In genomic region chr16:27404163-27404823, GRCh38 we compare ENCODE assay signal across 15 cellular contexts. TPM values are rescaled to one million over a fixed set of nuclear protein-coding genes. Genes with fewer than 3 reads are reported as not detected.
DNase-seq lines count a peak whose midpoint lies in the region; ATAC-seq, FAIRE-seq and TF ChIP-seq lines count a peak whose summit lies in the region.
"Had no signal": no experiment of that assay in that cellular context is flagged by ENCODE, and none has a peak within 500 bp of the region (broad histone marks: within the 10 kb centered on the region; RNA-seq: fewer than 3 reads in every experiment).

No MANE protein-coding gene starts in this region.

- H3K9me3 Mint-ChIP-seq in natural killer cell, result peaks cover 0 to 3% of the 10 kb centered on the region in 2 donors

- peaks cover 86% of the 10 kb centered on the region for H3K4me1 ChIP-seq in BLaER1

- no peak for FAIRE-seq in GM12892 (lab: Jason Lieb, UNC)
- FAIRE-seq: G401.6 had no signal

- peak overlapping the region; percentile 98 to 99 for H3K27ac Mint-ChIP-seq in natural killer cell

- intact Hi-C loops in natural killer cell (cut with micrococcal nuclease), result loop anchor here (5.0 kb wide), 1 partner anchor 37 kb away; no protein-coding TSS in a partner anchor
- intact Hi-C loops in posterior cingulate gyrus (cut with DNase I), result no loop called here

- H3K4me1 Mint-ChIP-seq in natural killer cell, result peaks cover 85 to 92% of the 10 kb centered on the region in 2 donors

- H3K27me3 Mint-ChIP-seq in natural killer cell (ENCODE audit: low read depth in 2 of 2), result no peaks in the 10 kb centered on the region

- H4K20me1 ChIP-seq in BLaER1, result no peaks in the 10 kb centered on the region

- DNase-seq in GM12892 (ENCODE audit: insufficient read length) (no peak), natural killer cell (no peak), medulla oblongata (ENCODE audit: extremely low spot score) (no peak), GM19238 (ENCODE audit: insufficient read length, low spot score) (no peak), posterior cingulate gyrus (no peak)
- peak; percentile 31 for DNase-seq in activated CD8-positive, alpha-beta memory T cell treated with anti-CD3 and anti-CD28 coated beads, Interleukin-2, amount 50 U/mL, for 4 hours
- DNase-seq: GM23248; mesendoderm; NCI-H1417 treated with DMSO at 0.1 percent for 48 hours; NK-92 treated with Interleukin-12 subunit alpha and Interleukin-12 subunit beta, amount 100 ng/mL, for 24 hours had no signal

- peak; percentile 71 for TF ChIP-seq POLR2A in GM12892 (IDR thresholded peaks at IDR 0.05; ENCODE audit: low read depth, low read length)

- no peaks in the 10 kb centered on the region for H3K36me3 ChIP-seq in BLaER1
- H3K36me3 ChIP-seq: cardiac muscle cell had no signal

- H3K9ac ChIP-seq in BLaER1, result no peak overlapping the region
- H3K9ac ChIP-seq: GM23248 had no signal

- peak overlapping the region; percentile 80 for H3K4me2 ChIP-seq in BLaER1

- H3K27ac ChIP-seq in BLaER1, result 0 out of 2 replicates have a peak overlapping the region, but pooled peaks have one; percentile 70
- H3K27ac ChIP-seq: cardiac muscle cell, epithelial cell of prostate, GM23248 had no signal

- ATAC-seq in natural killer cell (no peak), SK-N-SH treated with all-trans-retinoic acid at 6 μM for 48 hours (no peak)

- H3K4me3 Mint-ChIP-seq in natural killer cell, result peak overlapping the region; percentile 98

- no peaks in the 10 kb centered on the region for H3K27me3 ChIP-seq in BLaER1
- H3K27me3 ChIP-seq: cardiac muscle cell had no signal

- TF ChIP-seq CTCF in natural killer cell (IDR thresholded peaks at IDR 0.05), result no peak

- H3K4me3 ChIP-seq in BLaER1, result no peak overlapping the region
- H3K4me3 ChIP-seq: cardiac muscle cell, GM23248 had no signal

- H3K9me3 ChIP-seq in BLaER1, result no peaks in the 10 kb centered on the region

- H3K36me3 Mint-ChIP-seq in natural killer cell, result no peaks in the 10 kb centered on the region

TF ChIP-seq in SK-N-SH treated with all-trans-retinoic acid at 6 μM for 48 hours, 23 proteins besides CTCF, POLR2A, EP300 and RAD21:
- TF ChIP-seq BACH2 (CRISPR knock-in tag; IDR thresholded peaks at IDR 0.05; ENCODE audit: borderline replicate concordance), result no peak
- TF ChIP-seq ZFP3 (CRISPR knock-in tag; IDR thresholded peaks at IDR 0.05), result no peak
- TF ChIP-seq SNAI2 (CRISPR knock-in tag; IDR thresholded peaks at IDR 0.05), result no peak
- TF ChIP-seq ZC3H10 (CRISPR knock-in tag; IDR thresholded peaks at IDR 0.05), result no peak
- TF ChIP-seq PPARA (CRISPR knock-in tag; IDR thresholded peaks at IDR 0.05; ENCODE audit: borderline replicate concordance), result no peak
- TF ChIP-seq ISL1 (CRISPR knock-in tag; IDR thresholded peaks at IDR 0.05), result no peak
- no peak for TF ChIP-seq TSHZ2 (CRISPR knock-in tag; IDR thresholded peaks at IDR 0.05)
- no peak for TF ChIP-seq POU6F1 (CRISPR knock-in tag; IDR thresholded peaks at IDR 0.05; ENCODE audit: borderline replicate concordance, low read depth)
- no peak for TF ChIP-seq GLIS3 (CRISPR knock-in tag; IDR thresholded peaks at IDR 0.05)
- no peak for TF ChIP-seq CSDC2 (CRISPR knock-in tag; IDR thresholded peaks at IDR 0.05)
- no peak for TF ChIP-seq ZFP30 (CRISPR knock-in tag; IDR thresholded peaks at IDR 0.05)
- no peak for TF ChIP-seq ZNF565 (CRISPR knock-in tag; conservative IDR thresholded peaks at IDR 0.05; ENCODE audit: low read depth)
- TF ChIP-seq PATZ1 (CRISPR knock-in tag; IDR thresholded peaks at IDR 0.05; ENCODE audit: borderline replicate concordance), result no peak
- TF ChIP-seq ZNF8 (CRISPR knock-in tag; IDR thresholded peaks at IDR 0.05), result no peak
- TF ChIP-seq RARB (CRISPR knock-in tag; IDR thresholded peaks at IDR 0.05), result no peak

RNA-seq across cellular contexts. Expression of gene IL21R, which starts 2.3 kb away (rescaled TPM):
- polyA plus RNA-seq in GM12892 (2012; ENCODE audit: missing spikeins), result 31.5 TPM
- 10 to 100 TPM; 24.3 to 45.7 (median 26.5) TPM for total RNA-seq in natural killer cell
- total RNA-seq: cardiac muscle cell had no signal
- polyA plus RNA-seq: cardiac muscle cell had no signal
